18 cellular contexts compared by ENCODE assay signal in the genomic region with DNA sequence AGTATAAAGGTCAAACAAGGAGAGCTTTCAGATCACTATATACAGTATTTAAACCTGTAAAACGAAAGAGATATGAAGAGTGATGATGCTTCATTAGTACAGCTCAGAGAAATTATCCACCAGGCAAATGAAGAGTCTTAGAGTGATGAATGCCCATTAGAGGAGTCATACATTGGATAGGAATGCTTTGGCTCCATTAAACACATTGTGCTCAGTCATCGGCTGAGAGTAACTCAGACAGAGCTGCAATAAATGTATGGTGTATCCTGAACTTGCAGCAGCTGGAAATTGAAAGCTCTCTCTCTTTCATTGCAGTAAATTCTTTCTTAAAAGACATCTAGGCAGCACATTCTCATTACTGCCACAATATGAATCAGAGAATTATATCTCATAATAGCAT.
DNase-seq lines count a peak whose midpoint lies in the region; ATAC-seq, FAIRE-seq and TF ChIP-seq lines count a peak whose summit lies in the region.
"Had no signal": no experiment of that assay in that cellular context is flagged by ENCODE, and none has a peak within 500 bp of the region (broad histone marks: within the 10 kb centered on the region; RNA-seq: fewer than 3 reads in every experiment).

No MANE protein-coding gene starts in this region.

- no peak overlapping the region for H2AFZ ChIP-seq in GM23248

- H3K4me3 ChIP-seq in GM23248: no peak overlapping the region
- H3K4me3 ChIP-seq: BLaER1 treated with 17β-estradiol and CSF1 and Interleukin-3, amounts not matched to agents 10 nM and 100 nM had no signal

- H3K9ac ChIP-seq in GM23248: no peak overlapping the region
- H3K9ac ChIP-seq: BLaER1 treated with 17β-estradiol and CSF1 and Interleukin-3, amounts not matched to agents 10 nM and 100 nM had no signal

- no peak overlapping the region for H3K27ac ChIP-seq in GM23248
- H3K27ac ChIP-seq: BLaER1 treated with 17β-estradiol and CSF1 and Interleukin-3, amounts not matched to agents 10 nM and 100 nM had no signal

- no peaks in the 10 kb centered on the region for H3F3A ChIP-seq in GM23248 (ENCODE audit: insufficient read depth)

- H3K9me3 ChIP-seq in GM23248 (ENCODE audit: low read depth): no peaks in the 10 kb centered on the region

- WGBS in GM23248 (ENCODE audit: low coverage in 1 of 2, low lambda C conversion rate in 2 of 2, missing lambda C conversion rate in 2 of 2), 2 experiments: 70 to 75% methylated on average over 2 of the region's 2 CpGs

- H3K79me2 ChIP-seq in GM23248 (ENCODE audit: insufficient read depth): no peaks in the 10 kb centered on the region

- H3K4me2 ChIP-seq in GM23248 (ENCODE audit: unreplicated experiment): no peak overlapping the region
- H3K4me2 ChIP-seq: BLaER1 treated with 17β-estradiol and CSF1 and Interleukin-3, amounts not matched to agents 10 nM and 100 nM had no signal

- H3K4me1 ChIP-seq in GM23248 (ENCODE audit: insufficient read depth): no peaks in the 10 kb centered on the region
- H3K4me1 ChIP-seq: BLaER1 treated with 17β-estradiol and CSF1 and Interleukin-3, amounts not matched to agents 10 nM and 100 nM had no signal

- FAIRE-seq in GM12891 (lab: Jason Lieb, UNC): no peak
- FAIRE-seq: A204.1 had no signal

- no peaks in the 10 kb centered on the region for H3K9me2 ChIP-seq in GM23248 (ENCODE audit: insufficient read depth)

- ATAC-seq in HG02852 (IDR thresholded peaks at IDR 0.05; ENCODE audit: unreplicated experiment): no peak

- no peaks in the 10 kb centered on the region for H3K27me3 ChIP-seq in GM23248 (replicated peaks; ENCODE audit: insufficient read depth)
- H3K27me3 ChIP-seq: BLaER1 treated with 17β-estradiol and CSF1 and Interleukin-3, amounts not matched to agents 10 nM and 100 nM had no signal

- H3K36me3 ChIP-seq in GM23248 (ENCODE audit: low read depth): no peaks in the 10 kb centered on the region
- H3K36me3 ChIP-seq: BLaER1 treated with 17β-estradiol and CSF1 and Interleukin-3, amounts not matched to agents 10 nM and 100 nM had no signal

- in situ Hi-C loops in GM23248 (cut with MboI): no loop called here

- H4K20me1 ChIP-seq in GM23248 (ENCODE audit: insufficient read depth): no peaks in the 10 kb centered on the region
- H4K20me1 ChIP-seq: BLaER1 treated with 17β-estradiol and CSF1 and Interleukin-3, amounts not matched to agents 10 nM and 100 nM had no signal

- DNase-seq in AG08396 (ENCODE audit: low spot score) (peak; percentile 9), GM23248 (peak; percentile 53), RPMI7951 (ENCODE audit: low read depth) (peak; percentile 15), iris pigment epithelial cell (ENCODE audit: low read depth) (peak; percentile 6), GM12891 (ENCODE audit: insufficient read length, low spot score) (no peak), NCI-H510A treated with DMSO at 0.1 percent for 48 hours (lab: John Stamatoyannopoulos, UW) (no peak)
- DNase-seq: CD8-positive, alpha-beta memory T cell; DMS53; GOT3; KBM-7; NCI-H1048; NCI-H1436; NCI-H1930; NCI-H345; NCI-H526 had no signal

- TF ChIP-seq POLR2A in GM12891 (IDR thresholded peaks at IDR 0.05; ENCODE audit: low read depth, low read length): no peak

TF ChIP-seq in GM12891, 5 proteins besides CTCF, POLR2A, EP300 and RAD21:
- TF ChIP-seq SPI1 (IDR thresholded peaks at IDR 0.05; ENCODE audit: low read depth, low read length): no peak
- TF ChIP-seq TAF1 (IDR thresholded peaks at IDR 0.05; ENCODE audit: low read depth, low read length): no peak
- no peak for TF ChIP-seq PAX5 (IDR thresholded peaks at IDR 0.05; ENCODE audit: insufficient read depth, low read length, severe bottlenecking)
- TF ChIP-seq POLR2AphosphoS5 (IDR thresholded peaks at IDR 0.05; ENCODE audit: low read depth, low read length): no peak
- no peak for TF ChIP-seq POU2F2 (IDR thresholded peaks at IDR 0.05; ENCODE audit: low read depth, low read length)
TF ChIP-seq in GM12891: peak in this region for 0.

Comparison
In these comparisons a context has a peak if more than half of its experiments do, and no peak if none do; other contexts are left out.
1. DNase-seq: peak in AG08396 (single experiment), GM23248 (single experiment), RPMI7951 (single experiment) and iris pigment epithelial cell (single experiment); none in GM12891 (single experiment) and NCI-H510A treated with DMSO at 0.1 percent for 48 hours (single experiment).